In genomic region chr6:166097914-166098522, GRCh38 we compare ENCODE assay signal across 9 cellular contexts.
DNase-seq lines count a peak whose midpoint lies in the region; ATAC-seq and TF ChIP-seq lines count a peak whose summit lies in the region.
"Had no signal": no experiment of that assay in that cellular context is flagged by ENCODE, and none has a peak within 500 bp of the region (broad histone marks: within the 10 kb centered on the region; RNA-seq: fewer than 3 reads in every experiment).

No MANE protein-coding gene starts in this region.

- TF ChIP-seq CTCF in cardiac muscle cell (IDR thresholded peaks at IDR 0.05; ENCODE audit: low read depth, low read length), result peak; percentile 97
- peak; percentile 78 to 87 (median 81) for TF ChIP-seq CTCF in ovary (IDR thresholded peaks at IDR 0.05)
- peak; percentile 48 to 68 (median 58) for TF ChIP-seq CTCF in upper lobe of left lung (IDR thresholded peaks at IDR 0.05)

- DNase-seq in NCI-H146 (lab: John Stamatoyannopoulos, UW) (peak; percentile 36), NCI-H146 treated with DMSO at 0.1 percent for 48 hours (lab: John Stamatoyannopoulos, UW; ENCODE audit: unreplicated experiment) (no peak), cardiac muscle cell (ENCODE audit: low read depth in 1 of 2, low spot score in 1 of 2) (peak; percentile 79 to 89), ovary (peak; percentile 70 to 91 (median 84)), upper lobe of left lung (peak; percentile 65 to 95)
- peak; percentile 60 for DNase-seq in activated naive CD4-positive, alpha-beta T cell treated with anti-CD3 and anti-CD28 coated beads, Interleukin-2, amount 10 ng/mL, durations not matched to agents 7 days and 5 days

- TF ChIP-seq POLR2A in ovary (IDR thresholded peaks at IDR 0.05) (no peak), upper lobe of left lung (IDR thresholded peaks at IDR 0.05) (no peak)

- H3K9me3 Mint-ChIP-seq in activated naive CD4-positive, alpha-beta T cell treated with anti-CD3 and anti-CD28 coated beads, Interleukin-2, amount 10 ng/mL, durations not matched to agents 7 days and 5 days, result peaks cover 6% of the 10 kb centered on the region

- H3K27me3 ChIP-seq in cardiac muscle cell (no peaks in the 10 kb centered on the region), ovary (no peaks in the 10 kb centered on the region), upper lobe of left lung (no peaks in the 10 kb centered on the region)
- H3K27me3 ChIP-seq: BLaER1 had no signal

- H3K4me3 Mint-ChIP-seq in activated naive CD4-positive, alpha-beta T cell treated with anti-CD3 and anti-CD28 coated beads, Interleukin-2, amount 10 ng/mL, durations not matched to agents 7 days and 5 days, result no peak overlapping the region

- peak; percentile 96 for ATAC-seq in HG02884 (IDR thresholded peaks at IDR 0.05; ENCODE audit: unreplicated experiment)
- ATAC-seq in upper lobe of left lung (ENCODE audit: low FRiP score in 2 of 2), result peak; percentile 84 to 96

- CTCF ChIA-PET in activated naive CD4-positive, alpha-beta T cell treated with anti-CD3 and anti-CD28 coated beads, Interleukin-2, amount 10 ng/mL, durations not matched to agents 7 days and 5 days (lab: Charles Lee), result interaction anchor here (0.7 to 2.1 kb wide), 6 partner anchors 8 to 658 kb away, joined by 3 to 8 read pairs (median 3); no protein-coding TSS in a partner anchor

- H3K4me1 Mint-ChIP-seq in activated naive CD4-positive, alpha-beta T cell treated with anti-CD3 and anti-CD28 coated beads, Interleukin-2, amount 10 ng/mL, durations not matched to agents 7 days and 5 days, result peaks cover 2% of the 10 kb centered on the region

- 35 to 38% (median 37%) methylated on average over 19 of the region's 19 CpGs for WGBS in ovary, 3 donors
- WGBS in upper lobe of left lung, 2 donors, result 28 to 33% methylated on average over 19 of the region's 19 CpGs

- H3K27ac Mint-ChIP-seq in activated naive CD4-positive, alpha-beta T cell treated with anti-CD3 and anti-CD28 coated beads, Interleukin-2, amount 10 ng/mL, durations not matched to agents 7 days and 5 days, result no peak overlapping the region

- peaks cover 22% of the 10 kb centered on the region for H3K27me3 Mint-ChIP-seq in activated naive CD4-positive, alpha-beta T cell treated with anti-CD3 and anti-CD28 coated beads, Interleukin-2, amount 10 ng/mL, durations not matched to agents 7 days and 5 days

- TF ChIP-seq EP300 in ovary (IDR thresholded peaks at IDR 0.05) (no peak), upper lobe of left lung (IDR thresholded peaks at IDR 0.05) (no peak)

- H3K36me3 ChIP-seq in cardiac muscle cell, result no peaks in the 10 kb centered on the region
- H3K36me3 ChIP-seq in ovary, result no peaks in the 10 kb centered on the region
- H3K36me3 ChIP-seq in upper lobe of left lung, result no peaks in the 10 kb centered on the region
- H3K36me3 ChIP-seq: BLaER1 had no signal

- H3K27ac ChIP-seq in cardiac muscle cell (no peak overlapping the region), ovary (no peak overlapping the region), upper lobe of left lung (no peak overlapping the region)
- H3K27ac ChIP-seq: BLaER1 had no signal

- H3K4me1 ChIP-seq in cardiac muscle cell (ENCODE audit: low read depth) (no peaks in the 10 kb centered on the region), ovary (ENCODE audit: insufficient read depth) (no peaks in the 10 kb centered on the region), upper lobe of left lung (peaks cover 0 to 5% (median 0%) of the 10 kb centered on the region in 4 donors)
- H3K4me1 ChIP-seq: BLaER1 had no signal

- H3K4me3 ChIP-seq in cardiac muscle cell (peak overlapping the region; percentile 48), ovary (peak overlapping the region; percentile 25), upper lobe of left lung (peak overlapping the region in 3 of 4 donors; percentile 11 to 38 (median 24))
- H3K4me3 ChIP-seq: BLaER1 had no signal

- intact Hi-C loops in ovary (cut with DNase I), result loop anchor here in 3 of 4 donors (5.0 to 10.0 kb wide), 3 partner anchors 91 to 216 kb away; no protein-coding TSS in a partner anchor

- H3K9me3 ChIP-seq in cardiac muscle cell (ENCODE audit: low read depth) (no peaks in the 10 kb centered on the region), ovary (no peaks in the 10 kb centered on the region), upper lobe of left lung (peaks cover 0 to 9% (median 4%) of the 10 kb centered on the region in 4 donors)

- no peaks in the 10 kb centered on the region for H3K36me3 Mint-ChIP-seq in activated naive CD4-positive, alpha-beta T cell treated with anti-CD3 and anti-CD28 coated beads, Interleukin-2, amount 10 ng/mL, durations not matched to agents 7 days and 5 days

TF ChIP-seq in PFSK-1, 5 proteins besides CTCF, POLR2A, EP300 and RAD21:
- TF ChIP-seq REST (IDR thresholded peaks at IDR 0.05; ENCODE audit: insufficient read depth in 1 of 2, low read depth in 2 of 2, low read length in 2 of 2), result peak; percentile 70 to 85
- no peak for TF ChIP-seq SIN3A (IDR thresholded peaks at IDR 0.05; ENCODE audit: borderline replicate concordance, insufficient read depth, low read length)
